Comparison of ENCODE assay signal across 1 cellular context in the genomic region with DNA sequence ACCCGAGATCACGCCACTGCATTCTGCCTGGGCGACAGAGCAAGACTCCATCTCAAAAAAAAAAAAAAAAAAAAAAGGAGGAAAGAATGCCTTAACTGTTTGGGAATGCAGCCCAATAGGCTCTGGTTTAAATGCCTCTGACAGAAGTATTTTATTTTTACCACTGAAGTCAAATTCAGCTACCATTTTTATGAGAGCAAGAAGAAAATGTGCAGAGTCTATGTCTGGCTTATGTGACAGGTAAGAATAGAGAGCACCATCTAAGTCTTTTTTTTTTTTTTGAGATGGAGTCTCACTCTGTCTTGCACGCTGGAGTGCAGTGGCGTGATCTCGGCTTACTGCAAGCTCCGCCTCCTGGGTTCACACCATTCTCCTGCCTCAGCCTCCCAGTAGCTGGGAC. TPM values are rescaled to one million over a fixed set of nuclear protein-coding genes. Genes with fewer than 3 reads are reported as not detected.
"Had no signal": no experiment of that assay in that cellular context is flagged by ENCODE, and none has a peak within 500 bp of the region (broad histone marks: within the 10 kb centered on the region; RNA-seq: fewer than 3 reads in every experiment).

No MANE protein-coding gene starts in this region.

RNA-seq across cellular contexts. Expression of gene ZNF429, which starts 7.2 kb away (rescaled TPM):
- total RNA-seq: HT1080 had no signal
